In genomic region chr14:57008534-57008933, GRCh38 we compare ENCODE assay signal across 1 cellular context.
A peak's percentile ranks its signal among the peaks of the same experiment; 100 is the strongest.
TF ChIP-seq lines count a peak whose summit lies in the region.

No MANE protein-coding gene starts in this region.

TF ChIP-seq in HEK293, 187 proteins besides CTCF, POLR2A, EP300 and RAD21 (continued from another document):
- TF ChIP-seq PRDM2 (tag by site-specific recombination; IDR thresholded peaks at IDR 0.05; ENCODE audit: borderline replicate concordance) (no peak), ZNF654 (tag by site-specific recombination; IDR thresholded peaks at IDR 0.05; ENCODE audit: low read depth) (no peak), ZNF560 (tag by site-specific recombination; IDR thresholded peaks at IDR 0.05; ENCODE audit: borderline replicate concordance) (no peak), TRIM28 (IDR thresholded peaks at IDR 0.05; ENCODE audit: borderline replicate concordance, low read length) (0 out of 2 replicates have a peak, but pooled peaks have one; percentile 30), PRDM4 (tag by site-specific recombination; IDR thresholded peaks at IDR 0.05) (no peak), PRDM10 (tag by site-specific recombination; IDR thresholded peaks at IDR 0.05) (no peak), ZNF335 (tag by site-specific recombination; conservative IDR thresholded peaks at IDR 0.05) (peak; percentile 51), ZNF311 (tag by site-specific recombination; IDR thresholded peaks at IDR 0.05; ENCODE audit: borderline replicate concordance) (no peak), ZNF366 (tag by site-specific recombination; conservative IDR thresholded peaks at IDR 0.05) (no peak)
